Comparison of ENCODE assay signal across 14 cellular contexts in genomic region chr4:123696712-123697111, GRCh38.
"Had no signal": no experiment of that assay in that cellular context is flagged by ENCODE, and none has a peak within 500 bp of the region (broad histone marks: within the 10 kb centered on the region; RNA-seq: fewer than 3 reads in every experiment).

No MANE protein-coding gene starts in this region.

- DNase-seq: activated CD4-positive, alpha-beta T cell treated with anti-CD3 and anti-CD28 coated beads for 1 hour; activated CD4-positive, alpha-beta T cell treated with anti-CD3 and anti-CD28 coated beads, Interleukin-2, amount 50 U/mL, for 4 hours; activated effector memory CD4-positive, alpha-beta T cell treated with anti-CD3 and anti-CD28 coated beads, Interleukin-2, amount 50 U/mL, for 16 hours; activated naive CD4-positive, alpha-beta T cell treated with anti-CD3 and anti-CD28 coated beads, Interleukin-2, amount 50 U/mL, for 16 hours; activated T-cell treated with anti-CD3 and anti-CD28 coated beads, Interleukin-2, amount 50 U/mL, for 72 hours; erythroblast; lower lobe of right lung; sigmoid colon; stimulated activated naive CD4-positive, alpha-beta T cell; thyroid gland had no signal

- H3K4me3 ChIP-seq: ascending aorta, coronary artery, lower lobe of right lung, sigmoid colon, thyroid gland had no signal

- H3K9me3 ChIP-seq: ascending aorta, lower lobe of right lung, sigmoid colon, thyroid gland had no signal

- ATAC-seq: activated T-cell treated with anti-CD3 and anti-CD28 coated beads, Interleukin-2, amount 50 U/mL, for 72 hours; lower lobe of right lung; natural killer cell treated with Interleukin-12 subunit alpha and Interleukin-12 subunit beta and Interleukin-15 and Interleukin-18, amount 100 ng/mL, for 72 hours had no signal

- H3K27me3 ChIP-seq: ascending aorta, sigmoid colon, thyroid gland had no signal

- H3K27ac ChIP-seq: ascending aorta, coronary artery, lower lobe of right lung, sigmoid colon, thyroid gland, VCaP had no signal

- H3K4me1 ChIP-seq: lower lobe of right lung, thyroid gland had no signal

- H3K36me3 ChIP-seq: ascending aorta, lower lobe of right lung, sigmoid colon, thyroid gland had no signal
